In the genomic region with DNA sequence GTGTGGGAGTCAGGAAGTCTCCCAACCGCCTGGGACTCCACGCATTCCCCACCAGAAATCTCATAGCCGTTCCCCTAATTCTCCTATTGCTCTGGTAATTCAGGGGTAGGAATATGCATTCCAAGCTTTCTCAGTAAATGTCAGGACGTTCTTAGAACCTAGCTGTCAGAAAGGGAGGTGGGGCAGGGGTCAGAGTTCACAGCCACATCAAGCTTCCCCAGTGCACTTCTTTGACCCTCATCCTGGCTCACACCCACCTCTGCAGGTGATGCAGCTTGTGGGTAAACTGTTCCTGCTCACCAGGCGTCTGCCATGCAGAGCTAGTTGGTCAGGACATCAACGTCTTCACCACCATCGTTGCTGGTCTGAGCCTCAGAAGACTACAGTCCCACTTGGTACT, we compare ENCODE assay signal across 16 cellular contexts. TPM values are rescaled to one million over a fixed set of nuclear protein-coding genes. Genes with fewer than 3 reads are reported as not detected.
A peak's percentile ranks its signal among the peaks of the same experiment; 100 is the strongest.
DNase-seq lines count a peak whose midpoint lies in the region; ATAC-seq and TF ChIP-seq lines count a peak whose summit lies in the region.
"Had no signal": no experiment of that assay in that cellular context is flagged by ENCODE, and none has a peak within 500 bp of the region (broad histone marks: within the 10 kb centered on the region; RNA-seq: fewer than 3 reads in every experiment).

No MANE protein-coding gene starts in this region.

- no peaks in the 10 kb centered on the region for H3K79me2 ChIP-seq in OCI-LY3 (ENCODE audit: low read length)

- peak overlapping the region; percentile 91; the same call in 1 of the 2 replicates for H3K27ac ChIP-seq in OCI-LY3 (ENCODE audit: low read length)
- H3K27ac ChIP-seq: GM23248 had no signal

- peaks cover 8% of the 10 kb centered on the region for H3K9me3 Mint-ChIP-seq in nephron progenitor cell
- H3K9me3 Mint-ChIP-seq in stimulated activated effector memory CD8-positive, alpha-beta T cell treated with anti-CD3 and anti-CD28 coated beads, Interleukin-12 subunit alpha, Interleukin-12 subunit beta, amount 100 ng/mL, for 72 hours, result no peaks in the 10 kb centered on the region
- H3K9me3 Mint-ChIP-seq in natural killer cell treated with Interleukin-12 subunit alpha and Interleukin-12 subunit beta and Interleukin-15 and Interleukin-18, amount 100 ng/mL, for 72 hours, result no peaks in the 10 kb centered on the region
- H3K9me3 Mint-ChIP-seq: CD4-positive, alpha-beta memory T cell had no signal

- no peaks in the 10 kb centered on the region for H3K4me1 Mint-ChIP-seq in nephron progenitor cell
- peaks cover 6% of the 10 kb centered on the region for H3K4me1 Mint-ChIP-seq in stimulated activated effector memory CD8-positive, alpha-beta T cell treated with anti-CD3 and anti-CD28 coated beads, Interleukin-12 subunit alpha, Interleukin-12 subunit beta, amount 100 ng/mL, for 72 hours
- H3K4me1 Mint-ChIP-seq in natural killer cell treated with Interleukin-12 subunit alpha and Interleukin-12 subunit beta and Interleukin-15 and Interleukin-18, amount 100 ng/mL, for 72 hours (ENCODE audit: low read depth in 2 of 2), result peaks cover 7 to 8% of the 10 kb centered on the region in 2 donors

- H3K27me3 ChIP-seq in OCI-LY3 (ENCODE audit: low read depth, low read length), result no peaks in the 10 kb centered on the region

- H3K27me3 Mint-ChIP-seq in nephron progenitor cell (ENCODE audit: low read depth, poor library complexity), result peaks cover 24% of the 10 kb centered on the region
- no peaks in the 10 kb centered on the region for H3K27me3 Mint-ChIP-seq in natural killer cell treated with Interleukin-12 subunit alpha and Interleukin-12 subunit beta and Interleukin-15 and Interleukin-18, amount 100 ng/mL, for 72 hours
- H3K27me3 Mint-ChIP-seq: CD4-positive, alpha-beta memory T cell had no signal

- TF ChIP-seq CTCF in OCI-LY3 (IDR thresholded peaks at IDR 0.05; ENCODE audit: low read depth, low read length) (no peak), nephron progenitor cell (IDR thresholded peaks at IDR 0.05) (no peak)

- H3K9me3 ChIP-seq in OCI-LY3 (ENCODE audit: insufficient read depth, low read length), result no peaks in the 10 kb centered on the region
- H3K9me3 ChIP-seq: Caco-2 had no signal

- H4K20me1 ChIP-seq in OCI-LY3 (ENCODE audit: insufficient read depth, low read length), result no peaks in the 10 kb centered on the region

- DNase-seq in nephron progenitor cell (no peak), COR-L47 (lab: John Stamatoyannopoulos, UW) (no peak)
- DNase-seq in stimulated activated effector memory CD8-positive, alpha-beta T cell treated with anti-CD3 and anti-CD28 coated beads, Interleukin-12 subunit alpha, Interleukin-12 subunit beta, amount 100 ng/mL, for 72 hours (ENCODE audit: low spot score in 2 of 2), result no peak
- DNase-seq in natural killer cell treated with Interleukin-12 subunit alpha and Interleukin-12 subunit beta and Interleukin-15 and Interleukin-18, amount 100 ng/mL, for 72 hours (ENCODE audit: low spot score), result no peak
- DNase-seq: C1 segment of cervical spinal cord; Caco-2; CD4-positive, alpha-beta memory T cell; DMS153; DND-41; GM23248; H7; HCEC 1CT had no signal

- no peak overlapping the region for H3K4me3 ChIP-seq in OCI-LY3 (ENCODE audit: low read length)
- H3K4me3 ChIP-seq: GM23248 had no signal

- no peak overlapping the region for H3K9ac ChIP-seq in OCI-LY3 (ENCODE audit: low read length)
- H3K9ac ChIP-seq: GM23248 had no signal

- no peaks in the 10 kb centered on the region for H3K36me3 Mint-ChIP-seq in nephron progenitor cell (ENCODE audit: low read depth)
- no peaks in the 10 kb centered on the region for H3K36me3 Mint-ChIP-seq in stimulated activated effector memory CD8-positive, alpha-beta T cell treated with anti-CD3 and anti-CD28 coated beads, Interleukin-12 subunit alpha, Interleukin-12 subunit beta, amount 100 ng/mL, for 72 hours
- no peaks in the 10 kb centered on the region for H3K36me3 Mint-ChIP-seq in natural killer cell treated with Interleukin-12 subunit alpha and Interleukin-12 subunit beta and Interleukin-15 and Interleukin-18, amount 100 ng/mL, for 72 hours
- H3K36me3 Mint-ChIP-seq: CD4-positive, alpha-beta memory T cell had no signal

- peak overlapping the region; percentile 47 for H3K27ac Mint-ChIP-seq in nephron progenitor cell
- peak overlapping the region; percentile 6 for H3K27ac Mint-ChIP-seq in stimulated activated effector memory CD8-positive, alpha-beta T cell treated with anti-CD3 and anti-CD28 coated beads, Interleukin-12 subunit alpha, Interleukin-12 subunit beta, amount 100 ng/mL, for 72 hours
- H3K27ac Mint-ChIP-seq in natural killer cell treated with Interleukin-12 subunit alpha and Interleukin-12 subunit beta and Interleukin-15 and Interleukin-18, amount 100 ng/mL, for 72 hours, result no peak overlapping the region

- no peak overlapping the region for H2AFZ ChIP-seq in OCI-LY3 (ENCODE audit: low read depth, low read length)
- H2AFZ ChIP-seq: GM23248 had no signal

- peaks cover 67% of the 10 kb centered on the region for H3K4me1 ChIP-seq in OCI-LY3 (ENCODE audit: low read length)

- no peaks in the 10 kb centered on the region for H3K36me3 ChIP-seq in OCI-LY3 (replicated peaks; ENCODE audit: low read depth, low read length)

- H3K4me3 Mint-ChIP-seq in nephron progenitor cell, result no peak overlapping the region
- H3K4me3 Mint-ChIP-seq in stimulated activated effector memory CD8-positive, alpha-beta T cell treated with anti-CD3 and anti-CD28 coated beads, Interleukin-12 subunit alpha, Interleukin-12 subunit beta, amount 100 ng/mL, for 72 hours, result no peak overlapping the region
- no peak overlapping the region for H3K4me3 Mint-ChIP-seq in natural killer cell treated with Interleukin-12 subunit alpha and Interleukin-12 subunit beta and Interleukin-15 and Interleukin-18, amount 100 ng/mL, for 72 hours
- H3K4me3 Mint-ChIP-seq: CD4-positive, alpha-beta memory T cell had no signal

- ATAC-seq in stimulated activated effector memory CD8-positive, alpha-beta T cell treated with anti-CD3 and anti-CD28 coated beads, Interleukin-12 subunit alpha, Interleukin-12 subunit beta, amount 100 ng/mL, for 72 hours, result no peak
- ATAC-seq in natural killer cell treated with Interleukin-12 subunit alpha and Interleukin-12 subunit beta and Interleukin-15 and Interleukin-18, amount 100 ng/mL, for 72 hours, result no peak

- H3K4me2 ChIP-seq in OCI-LY3 (ENCODE audit: low read length), result no peak overlapping the region

RNA-seq across cellular contexts. Expression of gene IL27, which starts 14.0 kb away (rescaled TPM):
- 1 to 10 TPM in 1 of 2 donors, under 1 TPM in 1; 0.70 to 4.4 TPM for total RNA-seq in natural killer cell treated with Interleukin-12 subunit alpha and Interleukin-12 subunit beta and Interleukin-15 and Interleukin-18, amount 100 ng/mL, for 72 hours
- total RNA-seq: A172; A673; CD4-positive, alpha-beta memory T cell; GM23248; H1; H7 had no signal

RNA-seq across cellular contexts. Expression of gene NUPR1, which starts 18.1 kb away (rescaled TPM):
- not detected for total RNA-seq in natural killer cell treated with Interleukin-12 subunit alpha and Interleukin-12 subunit beta and Interleukin-15 and Interleukin-18, amount 100 ng/mL, for 72 hours
- total RNA-seq: CD4-positive, alpha-beta memory T cell; H7 had no signal

RNA-seq across cellular contexts. Expression of gene APOBR, which starts 26.2 kb away (rescaled TPM):
- total RNA-seq in natural killer cell treated with Interleukin-12 subunit alpha and Interleukin-12 subunit beta and Interleukin-15 and Interleukin-18, amount 100 ng/mL, for 72 hours, result 10 to 100 TPM; 12.5 to 20.4 TPM
- total RNA-seq: A172, A673, GM23248, H1, H7 had no signal

RNA-seq across cellular contexts. Expression of gene CLN3, which starts 28.8 kb away (rescaled TPM):
- total RNA-seq in natural killer cell treated with Interleukin-12 subunit alpha and Interleukin-12 subunit beta and Interleukin-15 and Interleukin-18, amount 100 ng/mL, for 72 hours, result 10 to 100 TPM; 38.1 to 49.1 TPM

RNA-seq across cellular contexts. Expression of gene SGF29, which starts 33.0 kb away (rescaled TPM):
- 10 to 100 TPM; 24.0 to 35.8 TPM for total RNA-seq in natural killer cell treated with Interleukin-12 subunit alpha and Interleukin-12 subunit beta and Interleukin-15 and Interleukin-18, amount 100 ng/mL, for 72 hours

Comparison
In these comparisons a context has a peak if more than half of its experiments do, and no peak if none do; other contexts are left out.
1. H3K27ac Mint-ChIP-seq: peak in nephron progenitor cell (single experiment) and stimulated activated effector memory CD8-positive, alpha-beta T cell treated with anti-CD3 and anti-CD28 coated beads, Interleukin-12 subunit alpha, Interleukin-12 subunit beta, amount 100 ng/mL, for 72 hours (single experiment); none in natural killer cell treated with Interleukin-12 subunit alpha and Interleukin-12 subunit beta and Interleukin-15 and Interleukin-18, amount 100 ng/mL, for 72 hours (0 of 2).